Comparison of ENCODE assay signal across 15 cellular contexts in the genomic region with DNA sequence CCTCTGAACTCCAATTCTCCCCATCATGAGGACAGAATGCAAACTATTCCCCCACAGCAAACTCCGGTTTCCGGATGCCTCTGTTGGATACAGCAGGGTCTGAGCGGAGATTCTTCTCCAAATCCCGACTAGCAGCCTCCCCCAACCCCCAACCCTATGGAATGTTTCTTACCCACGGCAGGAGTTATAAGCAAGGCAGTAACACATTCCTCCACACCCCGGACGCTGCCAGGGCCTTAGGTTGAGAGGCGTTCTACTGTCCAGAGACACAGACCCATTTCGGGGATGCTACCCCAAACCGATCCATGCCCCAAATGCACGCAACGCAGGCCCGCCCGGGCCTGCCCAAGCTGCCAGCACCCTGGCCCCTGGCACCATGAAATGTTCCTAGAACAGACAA.
DNase-seq lines count a peak whose midpoint lies in the region; FAIRE-seq and TF ChIP-seq lines count a peak whose summit lies in the region.
"Had no signal": no experiment of that assay in that cellular context is flagged by ENCODE, and none has a peak within 500 bp of the region (broad histone marks: within the 10 kb centered on the region; RNA-seq: fewer than 3 reads in every experiment).

No MANE protein-coding gene starts in this region.

- no peak for TF ChIP-seq POLR2A in GM12892 (IDR thresholded peaks at IDR 0.05; ENCODE audit: low read depth, low read length)

- FAIRE-seq in GM12892 (lab: Jason Lieb, UNC): no peak
- FAIRE-seq: A204.1 had no signal

- intact Hi-C loops in posterior vena cava (cut with DNase I): no loop called here

- DNase-seq in ELF-1 (ENCODE audit: low read depth, low spot score) (peak; percentile 75), amniotic epithelial cell (ENCODE audit: low read depth) (peak; percentile 24), islet precursor cell (peak; percentile 89), posterior vena cava (ENCODE audit: low spot score) (peak; percentile 78), NCI-H510A treated with DMSO at 0.1 percent for 48 hours (lab: John Stamatoyannopoulos, UW) (no peak), ureter (ENCODE audit: low spot score) (no peak), GM12892 (ENCODE audit: insufficient read length) (no peak), glomerular visceral epithelial cell (ENCODE audit: extremely low spot score) (no peak)
- DNase-seq: EL, KBM-7, NCI-H1048, NCI-H2227 treated with DMSO at 0.1 percent for 48 hours, NCI-H526 treated with DMSO at 0.1 percent for 48 hours, PC-3 had no signal

Comparison
In these comparisons a context has a peak if more than half of its experiments do, and no peak if none do; other contexts are left out.
1. DNase-seq: peak in ELF-1 (single experiment), amniotic epithelial cell (single experiment), islet precursor cell (single experiment) and posterior vena cava (single experiment); none in NCI-H510A treated with DMSO at 0.1 percent for 48 hours (single experiment), ureter (single experiment), GM12892 (single experiment) and glomerular visceral epithelial cell (single experiment).